8 cellular contexts compared by ENCODE assay signal in genomic region chr19:409006-409514, GRCh38. TPM values are rescaled to one million over a fixed set of nuclear protein-coding genes. Genes with fewer than 3 reads are reported as not detected.
A peak's percentile ranks its signal among the peaks of the same experiment; 100 is the strongest.
DNase-seq lines count a peak whose midpoint lies in the region; ATAC-seq and TF ChIP-seq lines count a peak whose summit lies in the region.

Gene C2CD4C (minus strand): TSS chr19:409147. CDS start chr19:408361, 786 bp downstream.

- H3K27ac Mint-ChIP-seq in CD8-positive, alpha-beta T cell: no peak within 1 kb of the TSS
- H3K27ac Mint-ChIP-seq in brain: peak within 1 kb of the TSS; percentile 72 to 98 (median 82)

- H3K9me3 Mint-ChIP-seq in CD8-positive, alpha-beta T cell: no peaks in the 10 kb centered on the region
- peaks cover 0 to 4% (median 0%) of the 10 kb centered on the region in 5 experiments for H3K9me3 Mint-ChIP-seq in brain

- CTCF ChIA-PET in CD8-positive, alpha-beta T cell (lab: Charles Lee): no interaction called here

- intact Hi-C loops in CD8-positive, alpha-beta T cell (cut with DNase I, micrococcal nuclease): no loop called here
- intact Hi-C loops in right lobe of liver (cut with DNase I): no loop called here

- POLR2A ChIA-PET in CD8-positive, alpha-beta T cell (lab: Charles Lee): no interaction called here

- peak within 1 kb of the TSS; percentile 41 for H3K4me3 ChIP-seq in CD8-positive, alpha-beta T cell (ENCODE audit: low read depth, low read length)
- H3K4me3 ChIP-seq in right lobe of liver (peak within 1 kb of the TSS; percentile 9 to 43 (median 25)), subcutaneous abdominal adipose tissue (ENCODE audit: low read depth in 1 of 5, low read length in 5 of 5) (peak within 1 kb of the TSS in 4 of 5 donors; percentile 37 to 59 (median 53))

- WGBS in right lobe of liver (ENCODE audit: insufficient coverage, low coverage, low lambda C conversion rate, missing lambda C conversion rate): no CpG with 5 or more reads among the region's 69 CpGs

- peak in 1 of 7 experiments; percentile 29 for DNase-seq in CD8-positive, alpha-beta T cell
- DNase-seq in NCI-H774 (lab: John Stamatoyannopoulos, UW) (peak; percentile 31), right lobe of liver (peak; percentile 41 to 51 (median 43)), GDM1 (lab: John Stamatoyannopoulos, UW) (no peak), iPS-NIHi7 (ENCODE audit: extremely low spot score) (no peak)

- peak; percentile 60 for ATAC-seq in CD8-positive, alpha-beta T cell
- ATAC-seq in right lobe of liver (peak; percentile 7 to 49 (median 24)), HG03159 (IDR thresholded peaks at IDR 0.05; ENCODE audit: unreplicated experiment) (no peak)

- H3K4me3 Mint-ChIP-seq in CD8-positive, alpha-beta T cell: peak within 1 kb of the TSS; percentile 87
- H3K4me3 Mint-ChIP-seq in brain: peak within 1 kb of the TSS; percentile 89 to 92 (median 90)

- H3K27me3 Mint-ChIP-seq in CD8-positive, alpha-beta T cell (ENCODE audit: low read depth): peaks cover 16% of the 10 kb centered on the region
- H3K27me3 Mint-ChIP-seq in brain: peaks cover 3% of the 10 kb centered on the region

- H3K27ac ChIP-seq in CD8-positive, alpha-beta T cell (ENCODE audit: low read depth, low read length): no peak within 1 kb of the TSS
- H3K27ac ChIP-seq in right lobe of liver: no peak within 1 kb of the TSS
- no peak within 1 kb of the TSS for H3K27ac ChIP-seq in subcutaneous abdominal adipose tissue (ENCODE audit: low read depth, low read length)

- H3K4me1 Mint-ChIP-seq in CD8-positive, alpha-beta T cell (ENCODE audit: low read depth): peaks cover 8% of the 10 kb centered on the region
- peaks cover 20% of the 10 kb centered on the region for H3K4me1 Mint-ChIP-seq in brain

- peak within 1 kb of the TSS in 1 of 5 donors; percentile 45 for H3K9ac ChIP-seq in subcutaneous abdominal adipose tissue (ENCODE audit: low read length in 5 of 5)

- TF ChIP-seq POLR2A in right lobe of liver (IDR thresholded peaks at IDR 0.05): no peak

- no peaks in the 10 kb centered on the region for H3K9me3 ChIP-seq in CD8-positive, alpha-beta T cell (ENCODE audit: low read length)
- no peaks in the 10 kb centered on the region for H3K9me3 ChIP-seq in right lobe of liver
- no peaks in the 10 kb centered on the region for H3K9me3 ChIP-seq in subcutaneous abdominal adipose tissue (ENCODE audit: control insufficient read depth in 5 of 5, low read length in 5 of 5)

- peaks cover 15% of the 10 kb centered on the region for H3K4me1 ChIP-seq in CD8-positive, alpha-beta T cell (ENCODE audit: insufficient read depth, low read length)
- H3K4me1 ChIP-seq in right lobe of liver: peaks cover 0 to 13% (median 0%) of the 10 kb centered on the region in 4 donors
- H3K4me1 ChIP-seq in subcutaneous abdominal adipose tissue (ENCODE audit: control insufficient read depth in 5 of 5, insufficient read depth in 5 of 5, low read length in 5 of 5): peaks cover 0 to 23% (median 16%) of the 10 kb centered on the region in 5 donors

- TF ChIP-seq CTCF in CD8-positive, alpha-beta T cell (IDR thresholded peaks at IDR 0.05): no peak
- TF ChIP-seq CTCF in brain (conservative IDR thresholded peaks at IDR 0.05): no peak
- no peak for TF ChIP-seq CTCF in right lobe of liver (IDR thresholded peaks at IDR 0.05)

- H3K36me3 ChIP-seq in CD8-positive, alpha-beta T cell (ENCODE audit: insufficient read depth, low read length): no peaks in the 10 kb centered on the region
- H3K36me3 ChIP-seq in right lobe of liver: no peaks in the 10 kb centered on the region
- H3K36me3 ChIP-seq in subcutaneous abdominal adipose tissue (ENCODE audit: control insufficient read depth in 5 of 5, insufficient read depth in 5 of 5, low read length in 5 of 5): no peaks in the 10 kb centered on the region

- no peaks in the 10 kb centered on the region for H3K36me3 Mint-ChIP-seq in CD8-positive, alpha-beta T cell
- H3K36me3 Mint-ChIP-seq in brain: no peaks in the 10 kb centered on the region

- peaks cover 7% of the 10 kb centered on the region for H3K27me3 ChIP-seq in CD8-positive, alpha-beta T cell (ENCODE audit: insufficient read depth, low read length)
- H3K27me3 ChIP-seq in right lobe of liver (peaks cover 0 to 12% of the 10 kb centered on the region in 2 donors), subcutaneous abdominal adipose tissue (ENCODE audit: control insufficient read depth in 5 of 5, insufficient read depth in 4 of 5, low read length in 5 of 5) (peaks cover 45 to 59% (median 49%) of the 10 kb centered on the region in 5 donors)

RNA-seq across cellular contexts. Expression of gene C2CD4C, which starts in this region (rescaled TPM):
- total RNA-seq in CD8-positive, alpha-beta T cell: not detected
- 24.7 TPM for polyA plus RNA-seq in brain (ENCODE audit: insufficient read depth, low read depth, low replicate concordance)
- 1 to 10 TPM in 1 of 6 experiments, under 1 TPM in 5; 0.12 to 2.0 (median 0.44) TPM for total RNA-seq in right lobe of liver

Comparison
In these comparisons a context has a peak if more than half of its experiments do, and no peak if none do; other contexts are left out.
1. Peak in ATAC-seq and H3K4me3 ChIP-seq in CD8-positive, alpha-beta T cell; RNA of the gene not detected or under 1 TPM.
2. DNase-seq: peak in NCI-H774 (single experiment) and right lobe of liver (3 of 3); none in GDM1 (single experiment) and iPS-NIHi7 (single experiment).
3. Peak in every context shown above with its lines, with median percentiles within 50 percentile points of each other: H3K4me3 ChIP-seq.